Comparison of ENCODE assay signal across 22 cellular contexts in genomic region chr4:89156515-89156914, GRCh38.
"Had no signal": no experiment of that assay in that cellular context is flagged by ENCODE, and none has a peak within 500 bp of the region (broad histone marks: within the 10 kb centered on the region; RNA-seq: fewer than 3 reads in every experiment).

No MANE protein-coding gene starts in this region.

- H3K4me3 Mint-ChIP-seq: activated CD8-positive, alpha-beta T cell treated with anti-CD3 and anti-CD28 coated beads for 36 hours; activated naive CD4-positive, alpha-beta T cell treated with anti-CD3 and anti-CD28 coated beads for 36 hours; activated T-cell treated with anti-CD3 and anti-CD28 coated beads, Interleukin-2, amount 50 U/mL, for 24 hours; activated T-helper 1 cell treated with anti-CD3 and anti-CD28 coated beads, Interleukin-12 subunit alpha, Interleukin-12 subunit beta, Interleukin-2, Interleukin-4 antibody, amounts not matched to agents 30 ng/mL and 10 ng/mL and 1 ng/mL, durations not matched to agents 14 hours and 24 hours and 36 hours; brain had no signal

- H3K9me3 Mint-ChIP-seq: activated CD8-positive, alpha-beta T cell treated with anti-CD3 and anti-CD28 coated beads for 36 hours; activated naive CD4-positive, alpha-beta T cell treated with anti-CD3 and anti-CD28 coated beads for 36 hours; activated naive CD4-positive, alpha-beta T cell treated with anti-CD3 and anti-CD28 coated beads, Interleukin-2, amount 50 U/mL, for 72 hours; activated T-cell treated with anti-CD3 and anti-CD28 coated beads, Interleukin-2, amount 50 U/mL, for 24 hours; activated T-helper 1 cell treated with anti-CD3 and anti-CD28 coated beads, Interleukin-12 subunit alpha, Interleukin-12 subunit beta, Interleukin-2, Interleukin-4 antibody, amounts not matched to agents 30 ng/mL and 10 ng/mL and 1 ng/mL, durations not matched to agents 14 hours and 24 hours and 36 hours had no signal

- H3K27ac Mint-ChIP-seq: activated CD8-positive, alpha-beta T cell treated with anti-CD3 and anti-CD28 coated beads for 36 hours; activated naive CD4-positive, alpha-beta T cell treated with anti-CD3 and anti-CD28 coated beads for 36 hours; activated naive CD4-positive, alpha-beta T cell treated with anti-CD3 and anti-CD28 coated beads, Interleukin-2, amount 50 U/mL, for 72 hours; activated T-cell treated with anti-CD3 and anti-CD28 coated beads, Interleukin-2, amount 50 U/mL, for 24 hours; activated T-helper 1 cell treated with anti-CD3 and anti-CD28 coated beads, Interleukin-12 subunit alpha, Interleukin-12 subunit beta, Interleukin-2, Interleukin-4 antibody, amounts not matched to agents 30 ng/mL and 10 ng/mL and 1 ng/mL, durations not matched to agents 14 hours and 24 hours and 36 hours had no signal

- DNase-seq: activated CD4-positive, alpha-beta T cell treated with anti-CD3 and anti-CD28 coated beads, Interleukin-2, amount 50 U/mL, for 4 hours; activated CD8-positive, alpha-beta T cell treated with anti-CD3 and anti-CD28 coated beads for 36 hours; activated gamma-delta T cell treated with Interleukin-2 at 50 U/mL for 16 hours; activated naive CD4-positive, alpha-beta T cell treated with anti-CD3 and anti-CD28 coated beads for 36 hours; activated T-cell treated with anti-CD3 and anti-CD28 coated beads, Interleukin-2, amount 50 U/mL, for 24 hours; adrenal gland; caudate nucleus; cerebellar nuclear complex; Karpas-422; NCI-H1092 treated with DMSO at 0.1 percent for 48 hours; NCI-H1417; NCI-H146; NCI-H187; NCI-H2029 treated with DMSO at 0.1 percent for 48 hours; NCI-H510A; NCI-H526; NK-92 treated with Interleukin-12 subunit alpha and Interleukin-12 subunit beta, amount 100 ng/mL, for 24 hours; OCI-M1; Right ventricle myocardium superior had no signal

- H3K36me3 Mint-ChIP-seq: activated naive CD4-positive, alpha-beta T cell treated with anti-CD3 and anti-CD28 coated beads, Interleukin-2, amount 50 U/mL, for 72 hours; brain had no signal
